ENCODE assay signal across 9 cellular contexts in genomic region chrX:13473666-13474516, GRCh38.
DNase-seq lines count a peak whose midpoint lies in the region; ATAC-seq lines count a peak whose summit lies in the region.
"Had no signal": no experiment of that assay in that cellular context is flagged by ENCODE, and none has a peak within 500 bp of the region (broad histone marks: within the 10 kb centered on the region; RNA-seq: fewer than 3 reads in every experiment).

No MANE protein-coding gene starts in this region.

- DNase-seq in activated CD4-positive, alpha-beta T cell treated with anti-CD3 and anti-CD28 coated beads for 36 hours: peak; percentile 10
- no peak for DNase-seq in activated CD4-positive, alpha-beta T cell treated with anti-CD3 and anti-CD28 coated beads, Interleukin-2, amount 50 U/mL, for 4 hours
- DNase-seq in activated naive CD8-positive, alpha-beta T cell treated with anti-CD3 and anti-CD28 coated beads, Interleukin-2, amount 10 ng/mL, durations not matched to agents 7 days and 5 days: no peak
- DNase-seq in D341Med (ENCODE audit: low spot score): no peak
- DNase-seq in DMS79 (lab: John Stamatoyannopoulos, UW): no peak

- intact Hi-C loops in activated CD4-positive, alpha-beta T cell treated with anti-CD3 and anti-CD28 coated beads for 36 hours (cut with DNase I, micrococcal nuclease): loop anchor here in 1 of 2 experiments (5.0 to 10.0 kb wide), 2 partner anchors 219 to 382 kb away; no protein-coding TSS in a partner anchor

- H3K4me3 Mint-ChIP-seq in activated CD4-positive, alpha-beta T cell treated with anti-CD3 and anti-CD28 coated beads for 36 hours: peak overlapping the region; percentile 52
- peak overlapping the region; percentile 68 for H3K4me3 Mint-ChIP-seq in activated naive CD8-positive, alpha-beta T cell treated with anti-CD3 and anti-CD28 coated beads, Interleukin-2, amount 10 ng/mL, durations not matched to agents 7 days and 5 days

- no peaks in the 10 kb centered on the region for H3K36me3 ChIP-seq in mucosa of rectum (ENCODE audit: control insufficient read depth in 2 of 2, insufficient read depth in 2 of 2, low read length in 2 of 2)
- H3K36me3 ChIP-seq: neutrophil had no signal

- no peak overlapping the region for H3K4me3 ChIP-seq in mucosa of rectum (ENCODE audit: low read length in 2 of 2)

- ATAC-seq in activated CD4-positive, alpha-beta T cell treated with anti-CD3 and anti-CD28 coated beads for 36 hours: peak; percentile 53
- peak; percentile 82 for ATAC-seq in HG03039 (IDR thresholded peaks at IDR 0.05; ENCODE audit: unreplicated experiment)
- ATAC-seq in activated naive CD8-positive, alpha-beta T cell treated with anti-CD3 and anti-CD28 coated beads, Interleukin-2, amount 10 ng/mL, durations not matched to agents 7 days and 5 days (ENCODE audit: low read depth): peak; percentile 60
- no peak for ATAC-seq in HG02970 (IDR thresholded peaks at IDR 0.05; ENCODE audit: low FRiP score, unreplicated experiment)

- H3K4me1 ChIP-seq in mucosa of rectum (ENCODE audit: control insufficient read depth in 2 of 2, insufficient read depth in 2 of 2, low read length in 2 of 2): no peaks in the 10 kb centered on the region

- peaks cover 3 to 11% of the 10 kb centered on the region in 2 donors for H3K27me3 ChIP-seq in mucosa of rectum (ENCODE audit: control insufficient read depth in 2 of 2, insufficient read depth in 2 of 2, low read length in 2 of 2)
- H3K27me3 ChIP-seq: neutrophil had no signal

- no peaks in the 10 kb centered on the region for H3K9me3 ChIP-seq in mucosa of rectum (ENCODE audit: control insufficient read depth in 2 of 2, low read length in 2 of 2)
- H3K9me3 ChIP-seq: neutrophil had no signal

- CTCF ChIA-PET in activated CD4-positive, alpha-beta T cell treated with anti-CD3 and anti-CD28 coated beads for 36 hours (lab: Charles Lee): interaction anchor here (0.7 to 1.3 kb wide), 3 partner anchors 14 to 234 kb away, joined by 3 to 5 read pairs (median 3); no protein-coding TSS in a partner anchor

- H3K4me1 Mint-ChIP-seq in activated CD4-positive, alpha-beta T cell treated with anti-CD3 and anti-CD28 coated beads for 36 hours: peaks cover 24% of the 10 kb centered on the region
- peaks cover 19% of the 10 kb centered on the region for H3K4me1 Mint-ChIP-seq in activated naive CD8-positive, alpha-beta T cell treated with anti-CD3 and anti-CD28 coated beads, Interleukin-2, amount 10 ng/mL, durations not matched to agents 7 days and 5 days

- H3K36me3 Mint-ChIP-seq in activated CD4-positive, alpha-beta T cell treated with anti-CD3 and anti-CD28 coated beads for 36 hours (ENCODE audit: low read depth): no peaks in the 10 kb centered on the region
- H3K36me3 Mint-ChIP-seq in activated naive CD8-positive, alpha-beta T cell treated with anti-CD3 and anti-CD28 coated beads, Interleukin-2, amount 10 ng/mL, durations not matched to agents 7 days and 5 days: no peaks in the 10 kb centered on the region

- no peaks in the 10 kb centered on the region for H3K27me3 Mint-ChIP-seq in activated CD4-positive, alpha-beta T cell treated with anti-CD3 and anti-CD28 coated beads for 36 hours
- H3K27me3 Mint-ChIP-seq in activated naive CD8-positive, alpha-beta T cell treated with anti-CD3 and anti-CD28 coated beads, Interleukin-2, amount 10 ng/mL, durations not matched to agents 7 days and 5 days: no peaks in the 10 kb centered on the region

- H3K27ac ChIP-seq in mucosa of rectum (ENCODE audit: low read depth in 2 of 2, low read length in 2 of 2): peak overlapping the region; percentile 55 to 57
- H3K27ac ChIP-seq: neutrophil had no signal

- H3K9me3 Mint-ChIP-seq in activated CD4-positive, alpha-beta T cell treated with anti-CD3 and anti-CD28 coated beads for 36 hours (ENCODE audit: low read depth): no peaks in the 10 kb centered on the region
- no peaks in the 10 kb centered on the region for H3K9me3 Mint-ChIP-seq in activated naive CD8-positive, alpha-beta T cell treated with anti-CD3 and anti-CD28 coated beads, Interleukin-2, amount 10 ng/mL, durations not matched to agents 7 days and 5 days

- POLR2A ChIA-PET in activated CD4-positive, alpha-beta T cell treated with anti-CD3 and anti-CD28 coated beads for 36 hours (lab: Charles Lee): no interaction called here
- POLR2A ChIA-PET in activated naive CD8-positive, alpha-beta T cell treated with anti-CD3 and anti-CD28 coated beads, Interleukin-2, amount 10 ng/mL, durations not matched to agents 7 days and 5 days (lab: Charles Lee): interaction anchor here (0.9 to 1.2 kb wide), 3 partner anchors 14 to 496 kb away, joined by 3 to 4 read pairs (median 3); no protein-coding TSS in a partner anchor

- peak overlapping the region in 1 of 2 donors; percentile 28 for H3K9ac ChIP-seq in mucosa of rectum (ENCODE audit: low read depth in 1 of 2, low read length in 2 of 2)

- peak overlapping the region; percentile 85 for H3K27ac Mint-ChIP-seq in activated CD4-positive, alpha-beta T cell treated with anti-CD3 and anti-CD28 coated beads for 36 hours
- H3K27ac Mint-ChIP-seq in activated naive CD8-positive, alpha-beta T cell treated with anti-CD3 and anti-CD28 coated beads, Interleukin-2, amount 10 ng/mL, durations not matched to agents 7 days and 5 days: peak overlapping the region; percentile 89
